In the genomic region with DNA sequence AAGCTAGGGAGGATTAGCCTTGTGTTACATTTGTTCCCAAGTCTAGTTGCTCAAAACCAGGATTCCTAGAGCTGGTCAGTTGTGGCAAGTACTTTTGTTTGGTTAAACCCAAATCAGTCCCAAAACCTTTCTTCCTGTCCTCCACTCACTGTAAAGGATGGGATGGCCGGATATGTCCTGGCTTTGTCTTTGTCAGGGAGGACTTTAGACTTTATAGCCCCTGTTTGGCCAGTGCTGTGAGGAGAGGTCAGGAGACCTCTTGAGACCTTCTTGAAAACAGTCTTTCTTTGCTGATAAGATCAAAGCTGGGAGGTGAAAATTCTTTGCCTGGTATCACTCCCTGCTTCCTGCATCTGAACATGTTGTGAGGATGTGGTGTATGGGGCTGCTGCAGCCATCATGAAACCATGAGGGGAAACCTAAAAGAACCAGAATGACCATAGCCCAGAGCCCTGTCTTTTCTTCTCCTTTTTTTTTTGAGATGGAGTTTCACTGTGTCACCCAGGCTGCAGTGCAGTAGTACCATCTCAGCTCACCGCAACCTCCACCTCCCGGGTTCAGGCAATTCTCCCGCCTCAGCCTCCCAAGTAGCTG, we compare ENCODE assay signal across 22 cellular contexts.
"Had no signal": no experiment of that assay in that cellular context is flagged by ENCODE, and none has a peak within 500 bp of the region (broad histone marks: within the 10 kb centered on the region; RNA-seq: fewer than 3 reads in every experiment).

No MANE protein-coding gene starts in this region.

- DNase-seq: colonic mucosa; effector CD4-positive, alpha-beta T cell; endodermal cell; foreskin melanocyte; head of caudate nucleus; kidney; left colon; left ventricle myocardium superior; mesenchymal stem cell; naive B cell; nucleus accumbens; ovary; right cardiac atrium; small intestine; stimulated activated CD4-positive, alpha-beta T cell treated with anti-CD3 and anti-CD28 coated beads, Interleukin-12 subunit alpha, Interleukin-12 subunit beta, amount 100 ng/mL, for 4 hours; stimulated activated naive CD4-positive, alpha-beta T cell; thyroid gland had no signal

- H3K9me3 Mint-ChIP-seq: naive B cell, type B pancreatic cell had no signal

- H3K36me3 Mint-ChIP-seq: naive B cell, type B pancreatic cell had no signal

- H3K4me3 ChIP-seq: colonic mucosa, hepatocyte, lung, ovary, suprapubic skin, thyroid gland had no signal

- H3K27me3 Mint-ChIP-seq: progenitor cell of endocrine pancreas, type B pancreatic cell had no signal

- H3K4me1 Mint-ChIP-seq: endodermal cell, naive B cell had no signal

- H3K27ac Mint-ChIP-seq: endodermal cell, progenitor cell of endocrine pancreas, type B pancreatic cell had no signal

- ATAC-seq: left colon, left ventricle myocardium superior, right cardiac atrium had no signal

- H3K4me3 Mint-ChIP-seq: endodermal cell, naive B cell, type B pancreatic cell had no signal
